28 cellular contexts compared by ENCODE assay signal in the genomic region with DNA sequence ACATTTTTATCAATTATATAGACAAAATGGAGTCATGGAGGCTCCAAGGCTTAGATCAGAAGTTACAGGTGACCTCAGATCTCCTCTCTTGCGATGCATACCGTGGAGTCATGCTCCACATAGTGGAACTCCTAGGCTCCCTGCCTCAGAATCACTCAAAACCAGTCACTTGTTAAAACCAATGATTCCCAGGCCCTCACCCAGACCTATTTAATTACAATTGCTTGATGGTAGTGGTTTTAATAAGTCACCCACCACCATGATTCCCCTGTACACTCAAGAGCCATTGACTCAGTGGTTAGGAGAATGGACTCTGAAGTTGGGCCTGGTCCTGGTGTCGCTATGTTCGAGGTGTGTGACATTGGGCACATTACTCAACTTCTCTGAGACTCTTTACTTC. TPM values are rescaled to one million over a fixed set of nuclear protein-coding genes. Genes with fewer than 3 reads are reported as not detected.
"Had no signal": no experiment of that assay in that cellular context is flagged by ENCODE, and none has a peak within 500 bp of the region (broad histone marks: within the 10 kb centered on the region; RNA-seq: fewer than 3 reads in every experiment).

No MANE protein-coding gene starts in this region.

- DNase-seq: activated B cell treated with CpG ODN at 0.5 μM for 24 hours; activated CD4-positive, alpha-beta memory T cell treated with anti-CD3 and anti-CD28 coated beads, Interleukin-2, amount 10 ng/mL, durations not matched to agents 7 days and 5 days; activated CD4-positive, alpha-beta T cell treated with anti-CD3 and anti-CD28 coated beads for 4 hours; activated CD4-positive, alpha-beta T cell treated with anti-CD3 and anti-CD28 coated beads, Interleukin-2, amount 10 ng/mL, durations not matched to agents 24 days and 14 days; activated CD4-positive, alpha-beta T cell treated with anti-CD3 and anti-CD28 coated beads, Interleukin-2, amount 50 U/mL, for 48 hours; activated CD4-positive, CD25-positive, alpha-beta regulatory T cell treated with anti-CD3 and anti-CD28 coated beads, Interleukin-2, amount 50 U/mL, for 72 hours; activated CD8-positive, alpha-beta memory T cell treated with anti-CD3 and anti-CD28 coated beads for 24 hours; activated CD8-positive, alpha-beta memory T cell treated with anti-CD3 and anti-CD28 coated beads, Interleukin-2, amount 10 ng/mL, durations not matched to agents 7 days and 5 days; activated CD8-positive, alpha-beta memory T cell treated with anti-CD3 and anti-CD28 coated beads, Interleukin-2, amount 50 U/mL, for 48 hours; activated CD8-positive, alpha-beta T cell treated with anti-CD3 and anti-CD28 coated beads, Interleukin-2, amount 10 ng/mL, durations not matched to agents 7 days and 5 days; activated effector memory CD4-positive, alpha-beta T cell treated with Interleukin-2 at 50 U/mL for 16 hours; activated gamma-delta T cell; activated naive CD4-positive, alpha-beta T cell treated with anti-CD3 and anti-CD28 coated beads, Interleukin-2, amount 10 ng/mL, durations not matched to agents 7 days and 5 days; activated naive CD4-positive, alpha-beta T cell treated with Interleukin-2 at 50 U/mL for 16 hours; activated naive CD8-positive, alpha-beta T cell treated with anti-CD3 and anti-CD28 coated beads, Interleukin-2, amount 10 ng/mL, durations not matched to agents 7 days and 5 days; activated naive CD8-positive, alpha-beta T cell treated with anti-CD3 and anti-CD28 coated beads, Interleukin-2, amount 50 U/mL, for 24 hours; activated T-cell treated with anti-CD3 and anti-CD28 coated beads, Interleukin-2, amount 50 U/mL, for 24 hours; activated T-cell treated with anti-CD3 and anti-CD28 coated beads, Interleukin-2, amount 50 U/mL, for 48 hours; amygdala; anterior cingulate cortex; central memory CD4-positive, alpha-beta T cell; T-helper 1 cell; T-helper 2 cell; T-helper 9 cell had no signal

- FAIRE-seq: TTC549 had no signal

- H3K4me3 ChIP-seq: ascending aorta had no signal

- H3K36me3 ChIP-seq: ascending aorta had no signal

- H3K27me3 ChIP-seq: ascending aorta had no signal

- ATAC-seq: activated CD8-positive, alpha-beta memory T cell treated with anti-CD3 and anti-CD28 coated beads, Interleukin-2, amount 10 ng/mL, durations not matched to agents 7 days and 5 days; activated CD8-positive, alpha-beta T cell treated with anti-CD3 and anti-CD28 coated beads, Interleukin-2, amount 10 ng/mL, durations not matched to agents 7 days and 5 days; activated naive CD8-positive, alpha-beta T cell treated with anti-CD3 and anti-CD28 coated beads, Interleukin-2, amount 50 U/mL, for 24 hours had no signal

RNA-seq across cellular contexts. Expression of a gene that starts 26.9 kb away (rescaled TPM):
- total RNA-seq: activated CD4-positive, alpha-beta T cell treated with anti-CD3 and anti-CD28 coated beads, Interleukin-2, amount 10 ng/mL, durations not matched to agents 24 days and 14 days; activated T-helper 2 cell treated with anti-CD3 and anti-CD28 coated beads, Interferon-gamma antibody, Interleukin-2, Interleukin-4, amounts not matched to agents 10 μg/mL and 5 μg/mL and 100 μg/mL, durations not matched to agents 14 hours and 24 hours and 36 hours; ascending aorta; cerebellum had no signal
